9 cellular contexts compared by ENCODE assay signal in the genomic region with DNA sequence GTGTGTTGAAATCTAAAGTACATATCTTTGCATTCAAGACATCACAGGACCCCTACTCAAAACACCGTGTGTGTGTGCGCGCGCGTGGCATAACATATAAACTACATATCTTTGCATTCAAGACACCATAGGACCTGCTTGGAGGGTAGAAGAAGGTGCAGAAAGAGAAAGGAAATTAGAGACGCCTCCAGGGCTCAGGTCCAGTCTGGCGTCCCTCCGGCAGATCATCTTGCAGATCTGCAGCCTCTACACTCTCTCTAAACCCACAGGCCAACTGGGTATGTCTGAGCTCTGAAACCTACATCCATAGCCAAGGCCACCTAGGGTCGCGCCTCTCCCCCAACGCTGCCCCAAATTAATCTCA. TPM values are rescaled to one million over a fixed set of nuclear protein-coding genes. Genes with fewer than 3 reads are reported as not detected.
DNase-seq lines count a peak whose midpoint lies in the region; ATAC-seq and TF ChIP-seq lines count a peak whose summit lies in the region.
"Had no signal": no experiment of that assay in that cellular context is flagged by ENCODE, and none has a peak within 500 bp of the region (broad histone marks: within the 10 kb centered on the region; RNA-seq: fewer than 3 reads in every experiment).

No MANE protein-coding gene starts in this region.

- TF ChIP-seq POLR2A in suprapubic skin (IDR thresholded peaks at IDR 0.05), result no peak

- H3K27me3 ChIP-seq in WERI-Rb-1 (ENCODE audit: insufficient read depth, low read depth, severe bottlenecking) (no peaks in the 10 kb centered on the region), suprapubic skin (no peaks in the 10 kb centered on the region)

- no peak for ATAC-seq in activated CD8-positive, alpha-beta memory T cell treated with anti-CD3 and anti-CD28 coated beads, Interleukin-2, amount 10 ng/mL, durations not matched to agents 7 days and 5 days

- WGBS in suprapubic skin, result 63% methylated on average over 11 of the region's 11 CpGs

- peak overlapping the region; percentile 83 for H3K27ac Mint-ChIP-seq in activated CD8-positive, alpha-beta memory T cell treated with anti-CD3 and anti-CD28 coated beads, Interleukin-2, amount 10 ng/mL, durations not matched to agents 7 days and 5 days
- peak overlapping the region; percentile 93 for H3K27ac Mint-ChIP-seq in glutamatergic neuron (ENCODE audit: unreplicated experiment)

- H3K4me3 Mint-ChIP-seq in activated CD8-positive, alpha-beta memory T cell treated with anti-CD3 and anti-CD28 coated beads, Interleukin-2, amount 10 ng/mL, durations not matched to agents 7 days and 5 days, result peak overlapping the region; percentile 82
- peak overlapping the region; percentile 82 for H3K4me3 Mint-ChIP-seq in glutamatergic neuron (ENCODE audit: unreplicated experiment)

- TF ChIP-seq CTCF in WERI-Rb-1 (IDR thresholded peaks at IDR 0.05; ENCODE audit: low read depth, low read length), result no peak
- TF ChIP-seq CTCF in glutamatergic neuron (IDR thresholded peaks at IDR 0.05; ENCODE audit: partially characterized antibody, unreplicated experiment), result no peak
- TF ChIP-seq CTCF in suprapubic skin (IDR thresholded peaks at IDR 0.05), result no peak

- no peaks in the 10 kb centered on the region for H3K9me3 Mint-ChIP-seq in activated CD8-positive, alpha-beta memory T cell treated with anti-CD3 and anti-CD28 coated beads, Interleukin-2, amount 10 ng/mL, durations not matched to agents 7 days and 5 days (ENCODE audit: low read depth)
- H3K9me3 Mint-ChIP-seq in glutamatergic neuron (ENCODE audit: unreplicated experiment), result peaks cover 13% of the 10 kb centered on the region

- H3K4me3 ChIP-seq in WERI-Rb-1 (ENCODE audit: low read depth, low read length) (peak overlapping the region; percentile 43), suprapubic skin (peak overlapping the region; percentile 62)

- peak overlapping the region; percentile 92 for H3K27ac ChIP-seq in WERI-Rb-1
- no peak overlapping the region for H3K27ac ChIP-seq in suprapubic skin
- H3K27ac ChIP-seq: tibial artery had no signal

- peaks cover 23% of the 10 kb centered on the region for H3K4me1 Mint-ChIP-seq in activated CD8-positive, alpha-beta memory T cell treated with anti-CD3 and anti-CD28 coated beads, Interleukin-2, amount 10 ng/mL, durations not matched to agents 7 days and 5 days
- peaks cover 10% of the 10 kb centered on the region for H3K4me1 Mint-ChIP-seq in glutamatergic neuron (ENCODE audit: low read depth, unreplicated experiment)

- H3K9me3 ChIP-seq in WERI-Rb-1 (ENCODE audit: severe bottlenecking) (no peaks in the 10 kb centered on the region), suprapubic skin (no peaks in the 10 kb centered on the region)
- H3K9me3 ChIP-seq: tibial artery had no signal

- CTCF ChIA-PET in activated CD8-positive, alpha-beta memory T cell treated with anti-CD3 and anti-CD28 coated beads, Interleukin-2, amount 10 ng/mL, durations not matched to agents 7 days and 5 days (lab: Charles Lee), result interaction anchor here (0.8 to 2.0 kb wide), 6 partner anchors 20 to 194 kb away, joined by 3 to 7 read pairs (median 4); no protein-coding TSS in a partner anchor

- no peaks in the 10 kb centered on the region for H3K27me3 Mint-ChIP-seq in activated CD8-positive, alpha-beta memory T cell treated with anti-CD3 and anti-CD28 coated beads, Interleukin-2, amount 10 ng/mL, durations not matched to agents 7 days and 5 days
- H3K27me3 Mint-ChIP-seq in glutamatergic neuron (ENCODE audit: unreplicated experiment), result peaks cover 11% of the 10 kb centered on the region

- H3K4me1 ChIP-seq in suprapubic skin, result peaks cover 26% of the 10 kb centered on the region

- DNase-seq in activated CD8-positive, alpha-beta memory T cell treated with anti-CD3 and anti-CD28 coated beads, Interleukin-2, amount 10 ng/mL, durations not matched to agents 7 days and 5 days, result no peak
- DNase-seq in activated CD8-positive, alpha-beta memory T cell treated with anti-CD3 and anti-CD28 coated beads, Interleukin-2, amount 50 U/mL, for 4 hours, result no peak
- no peak for DNase-seq in WERI-Rb-1
- DNase-seq in glutamatergic neuron, result no peak
- no peak for DNase-seq in suprapubic skin (ENCODE audit: low spot score in 2 of 2)
- DNase-seq in NCI-H1417 treated with DMSO at 0.1 percent for 48 hours (lab: John Stamatoyannopoulos, UW), result no peak
- DNase-seq in UCSD-AML1 (lab: John Stamatoyannopoulos, UW; ENCODE audit: unreplicated experiment), result no peak
- no peak for DNase-seq in stimulated activated CD4-positive, alpha-beta T cell treated with anti-CD3 and anti-CD28 coated beads, Interleukin-12 subunit alpha, Interleukin-12 subunit beta, amount 100 ng/mL, for 4 hours

- TF ChIP-seq EP300 in suprapubic skin (IDR thresholded peaks at IDR 0.05), result no peak

- H3K36me3 ChIP-seq in WERI-Rb-1 (peaks cover 22% of the 10 kb centered on the region), suprapubic skin (no peaks in the 10 kb centered on the region)
- H3K36me3 ChIP-seq: tibial artery had no signal

- H3K36me3 Mint-ChIP-seq in activated CD8-positive, alpha-beta memory T cell treated with anti-CD3 and anti-CD28 coated beads, Interleukin-2, amount 10 ng/mL, durations not matched to agents 7 days and 5 days, result no peaks in the 10 kb centered on the region
- H3K36me3 Mint-ChIP-seq in glutamatergic neuron (ENCODE audit: unreplicated experiment), result peaks cover 3% of the 10 kb centered on the region

RNA-seq across cellular contexts. Expression of gene PAFAH1B3, which starts 0.7 kb away (rescaled TPM):
- 10 to 100 TPM; 38.0 to 38.9 TPM for total RNA-seq in activated CD8-positive, alpha-beta memory T cell treated with anti-CD3 and anti-CD28 coated beads, Interleukin-2, amount 10 ng/mL, durations not matched to agents 7 days and 5 days
- total RNA-seq in glutamatergic neuron (ENCODE audit: unreplicated experiment) (199 TPM), suprapubic skin (10 to 100 TPM; 14.4 to 33.0 (median 18.9) TPM)

RNA-seq across cellular contexts. Expression of gene PRR19, which starts 1.2 kb away (rescaled TPM):
- 1 to 10 TPM in 1 of 2 experiments, under 1 TPM in 1; 0.89 to 1.1 TPM for total RNA-seq in activated CD8-positive, alpha-beta memory T cell treated with anti-CD3 and anti-CD28 coated beads, Interleukin-2, amount 10 ng/mL, durations not matched to agents 7 days and 5 days
- total RNA-seq in glutamatergic neuron (ENCODE audit: unreplicated experiment) (1.6 TPM), suprapubic skin (1 to 10 TPM in 2 of 4 donors, under 1 TPM in 2; 0.73 to 1.7 (median 1.1) TPM)

RNA-seq across cellular contexts. Expression of gene TMEM145, which starts 10.0 kb away (rescaled TPM):
- 1 to 10 TPM in 1 of 2 experiments, under 1 TPM in 1; 0.15 to 1.1 TPM for total RNA-seq in activated CD8-positive, alpha-beta memory T cell treated with anti-CD3 and anti-CD28 coated beads, Interleukin-2, amount 10 ng/mL, durations not matched to agents 7 days and 5 days
- total RNA-seq in glutamatergic neuron (ENCODE audit: unreplicated experiment) (24.7 TPM), suprapubic skin (1 to 10 TPM in 1 of 4 donors, not detected in 3; 4.2 TPM)

RNA-seq across cellular contexts. Expression of gene MEGF8, which starts 22.4 kb away (rescaled TPM):
- total RNA-seq in activated CD8-positive, alpha-beta memory T cell treated with anti-CD3 and anti-CD28 coated beads, Interleukin-2, amount 10 ng/mL, durations not matched to agents 7 days and 5 days, result 1 to 10 TPM; 6.5 TPM
- total RNA-seq in glutamatergic neuron (ENCODE audit: unreplicated experiment), result 72.8 TPM
- total RNA-seq in suprapubic skin, result 10 to 100 TPM; 10.7 to 21.5 (median 16.1) TPM

RNA-seq across cellular contexts. Expression of gene CIC, which starts 34.0 kb away (rescaled TPM):
- total RNA-seq in activated CD8-positive, alpha-beta memory T cell treated with anti-CD3 and anti-CD28 coated beads, Interleukin-2, amount 10 ng/mL, durations not matched to agents 7 days and 5 days, result 10 to 100 TPM; 67.3 to 77.3 TPM
- total RNA-seq in glutamatergic neuron (ENCODE audit: unreplicated experiment), result 150 TPM
- total RNA-seq in suprapubic skin, result 10 to 100 TPM; 57.5 to 91.6 (median 81.9) TPM
